ENCODE assay signal across 8 cellular contexts in genomic region chr13:39035799-39036198, GRCh38. TPM values are rescaled to one million over a fixed set of nuclear protein-coding genes. Genes with fewer than 3 reads are reported as not detected.
A peak's percentile ranks its signal among the peaks of the same experiment; 100 is the strongest.
DNase-seq lines count a peak whose midpoint lies in the region; ATAC-seq and TF ChIP-seq lines count a peak whose summit lies in the region.

No MANE protein-coding gene starts in this region.

- no peaks in the 10 kb centered on the region for H3K9me3 Mint-ChIP-seq in T-helper 1 cell treated with Interleukin-12 subunit alpha and Interleukin-12 subunit beta and Interleukin-4 antibody, amounts not matched to agents 30 μg/mL and 1 μg/mL, for 36 hours
- no peaks in the 10 kb centered on the region for H3K9me3 Mint-ChIP-seq in activated CD8-positive, alpha-beta T cell treated with anti-CD3 and anti-CD28 coated beads for 36 hours

- POLR2A ChIA-PET in activated CD8-positive, alpha-beta T cell treated with anti-CD3 and anti-CD28 coated beads for 36 hours (lab: Charles Lee), result interaction anchor here (0.6 to 2.6 kb wide), 4 partner anchors 12 to 686 kb away, joined by 3 to 8 read pairs (median 5); partner anchors contain the start of gene UFM1

- H3K27ac ChIP-seq in stomach, result no peak overlapping the region

- no peak for ATAC-seq in activated CD8-positive, alpha-beta T cell treated with anti-CD3 and anti-CD28 coated beads for 36 hours

- no peak for TF ChIP-seq POLR2A in stomach (IDR thresholded peaks at IDR 0.05)

- peaks cover 3% of the 10 kb centered on the region for H3K36me3 Mint-ChIP-seq in T-helper 1 cell treated with Interleukin-12 subunit alpha and Interleukin-12 subunit beta and Interleukin-4 antibody, amounts not matched to agents 30 μg/mL and 1 μg/mL, for 36 hours (ENCODE audit: low read depth)
- H3K36me3 Mint-ChIP-seq in activated CD8-positive, alpha-beta T cell treated with anti-CD3 and anti-CD28 coated beads for 36 hours (ENCODE audit: low read depth), result peaks cover 38% of the 10 kb centered on the region

- peak overlapping the region; percentile 80 for H3K27ac Mint-ChIP-seq in T-helper 1 cell treated with Interleukin-12 subunit alpha and Interleukin-12 subunit beta and Interleukin-4 antibody, amounts not matched to agents 30 μg/mL and 1 μg/mL, for 36 hours
- H3K27ac Mint-ChIP-seq in activated CD8-positive, alpha-beta T cell treated with anti-CD3 and anti-CD28 coated beads for 36 hours, result peak overlapping the region; percentile 90

- H3K4me3 Mint-ChIP-seq in T-helper 1 cell treated with Interleukin-12 subunit alpha and Interleukin-12 subunit beta and Interleukin-4 antibody, amounts not matched to agents 30 μg/mL and 1 μg/mL, for 36 hours, result peak overlapping the region; percentile 88
- peak overlapping the region; percentile 100 for H3K4me3 Mint-ChIP-seq in activated CD8-positive, alpha-beta T cell treated with anti-CD3 and anti-CD28 coated beads for 36 hours

- intact Hi-C loops in activated CD8-positive, alpha-beta T cell treated with anti-CD3 and anti-CD28 coated beads for 36 hours (cut with micrococcal nuclease), result no loop called here
- intact Hi-C loops in stomach (cut with DNase I; ENCODE audit: low total_unique reads), result no loop called here

- H3K36me3 ChIP-seq in iPS-15b (ENCODE audit: control insufficient read depth, insufficient read depth, low read length), result no peaks in the 10 kb centered on the region
- H3K36me3 ChIP-seq in stomach, result peaks cover 0 to 6% (median 2%) of the 10 kb centered on the region in 4 donors

- H3K27me3 Mint-ChIP-seq in T-helper 1 cell treated with Interleukin-12 subunit alpha and Interleukin-12 subunit beta and Interleukin-4 antibody, amounts not matched to agents 30 μg/mL and 1 μg/mL, for 36 hours (ENCODE audit: low read depth), result no peaks in the 10 kb centered on the region
- H3K27me3 Mint-ChIP-seq in activated CD8-positive, alpha-beta T cell treated with anti-CD3 and anti-CD28 coated beads for 36 hours, result no peaks in the 10 kb centered on the region

- H3K4me1 Mint-ChIP-seq in T-helper 1 cell treated with Interleukin-12 subunit alpha and Interleukin-12 subunit beta and Interleukin-4 antibody, amounts not matched to agents 30 μg/mL and 1 μg/mL, for 36 hours (ENCODE audit: low read depth), result peaks cover 39% of the 10 kb centered on the region
- H3K4me1 Mint-ChIP-seq in activated CD8-positive, alpha-beta T cell treated with anti-CD3 and anti-CD28 coated beads for 36 hours (ENCODE audit: low read depth), result peaks cover 43% of the 10 kb centered on the region

- H3K27me3 ChIP-seq in iPS-15b (ENCODE audit: control insufficient read depth, insufficient read depth, low read length) (no peaks in the 10 kb centered on the region), stomach (no peaks in the 10 kb centered on the region)

- DNase-seq in T-helper 1 cell, result no peak
- no peak for DNase-seq in activated CD8-positive, alpha-beta T cell treated with anti-CD3 and anti-CD28 coated beads for 36 hours
- no peak for DNase-seq in stomach
- DNase-seq in GM19240 (ENCODE audit: insufficient read length, low spot score), result no peak
- no peak for DNase-seq in NCI-H226
- no peak for DNase-seq in COR-L47 (lab: John Stamatoyannopoulos, UW)

- H3K9me3 ChIP-seq in iPS-15b (ENCODE audit: control insufficient read depth, insufficient read depth, low read length), result no peaks in the 10 kb centered on the region
- no peaks in the 10 kb centered on the region for H3K9me3 ChIP-seq in stomach

- 9 to 21% (median 18%) methylated on average over 2 of the region's 2 CpGs for WGBS in stomach, 5 donors

- peak overlapping the region; percentile 84 for H3K4me3 ChIP-seq in iPS-15b (ENCODE audit: low read depth, low read length)
- H3K4me3 ChIP-seq in stomach, result peak overlapping the region; percentile 80 to 93 (median 91)

- TF ChIP-seq CTCF in activated CD8-positive, alpha-beta T cell treated with anti-CD3 and anti-CD28 coated beads for 36 hours (IDR thresholded peaks at IDR 0.05), result no peak
- TF ChIP-seq CTCF in stomach (IDR thresholded peaks at IDR 0.05), result no peak

- H3K4me1 ChIP-seq in iPS-15b (ENCODE audit: control insufficient read depth, insufficient read depth, low read length) (peaks cover 5% of the 10 kb centered on the region), stomach (peaks cover 30 to 71% (median 47%) of the 10 kb centered on the region in 4 donors)

- H3K9ac ChIP-seq in iPS-15b (ENCODE audit: low read depth, low read length), result no peak overlapping the region

- CTCF ChIA-PET in activated CD8-positive, alpha-beta T cell treated with anti-CD3 and anti-CD28 coated beads for 36 hours (lab: Charles Lee), result interaction anchor here (1.5 to 2.7 kb wide), 2 partner anchors 19 to 576 kb away, joined by 3 to 16 read pairs; no protein-coding TSS in a partner anchor

- TF ChIP-seq EP300 in stomach (IDR thresholded peaks at IDR 0.05), result no peak

RNA-seq across cellular contexts. Expression of gene PROSER1, which starts 2.1 kb away (rescaled TPM):
- total RNA-seq in activated CD8-positive, alpha-beta T cell treated with anti-CD3 and anti-CD28 coated beads for 36 hours, result 100 to 1,000 TPM in 1 of 2 experiments, 10 to 100 TPM in 1; 88.7 to 108 TPM
- total RNA-seq in stomach, result 100 to 1,000 TPM in 1 of 5 donors, 10 to 100 TPM in 4; 10.3 to 176 (median 27.5) TPM
- polyA plus RNA-seq in stomach, result 10 to 100 TPM in 2 of 3 donors, 1 to 10 TPM in 1; 5.7 to 10.3 (median 10.1) TPM

RNA-seq across cellular contexts. Expression of gene NHLRC3, which starts 2.5 kb away (rescaled TPM):
- 10 to 100 TPM; 17.5 to 17.9 TPM for total RNA-seq in activated CD8-positive, alpha-beta T cell treated with anti-CD3 and anti-CD28 coated beads for 36 hours
- total RNA-seq in stomach, result 10 to 100 TPM in 4 of 5 donors, 1 to 10 TPM in 1; 4.1 to 74.4 (median 20.3) TPM
- 1 to 10 TPM; 4.4 to 8.5 (median 5.7) TPM for polyA plus RNA-seq in stomach

RNA-seq across cellular contexts. Expression of gene STOML3, which starts 45.2 kb away (rescaled TPM):
- not detected for total RNA-seq in activated CD8-positive, alpha-beta T cell treated with anti-CD3 and anti-CD28 coated beads for 36 hours
- not detected for total RNA-seq in stomach
- not detected for polyA plus RNA-seq in stomach
